8 cellular contexts compared by ENCODE assay signal in genomic region chr1:169795687-169796086, GRCh38. TPM values are rescaled to one million over a fixed set of nuclear protein-coding genes. Genes with fewer than 3 reads are reported as not detected.
DNase-seq lines count a peak whose midpoint lies in the region; ATAC-seq and TF ChIP-seq lines count a peak whose summit lies in the region.

No MANE protein-coding gene starts in this region.

- H3K4me1 ChIP-seq in right cardiac atrium (ENCODE audit: control insufficient read depth, insufficient read depth, low read length) (peaks cover 2% of the 10 kb centered on the region), liver (ENCODE audit: control insufficient read depth in 4 of 4, insufficient read depth in 4 of 4, low read length in 3 of 4) (peaks cover 8 to 22% (median 18%) of the 10 kb centered on the region in 4 donors)

- intact Hi-C loops in right cardiac atrium (cut with DNase I) (loop anchor here in 1 of 4 donors (10.0 kb wide), 1 partner anchor 91 kb away; no protein-coding TSS in a partner anchor), left cardiac atrium (cut with DNase I) (no loop called here)

- H3K36me3 ChIP-seq in liver (ENCODE audit: control insufficient read depth in 4 of 4, insufficient read depth in 3 of 4, low read depth in 1 of 4, low read length in 3 of 4) = no peaks in the 10 kb centered on the region

- TF ChIP-seq CTCF in liver (IDR thresholded peaks at IDR 0.05; ENCODE audit: low read depth, low read length, missing input control) (no peak), omental fat pad (IDR thresholded peaks at IDR 0.05) (no peak)

- TF ChIP-seq RAD21 in liver (IDR thresholded peaks at IDR 0.05) = no peak

- H3K9ac ChIP-seq in liver (ENCODE audit: low read depth in 1 of 2, low read length in 2 of 2) = peak overlapping the region in 1 of 2 donors; percentile 22

- H3K4me3 ChIP-seq in right cardiac atrium (ENCODE audit: low read length) (peak overlapping the region; percentile 97), liver (ENCODE audit: low read depth in 1 of 3, low read length in 3 of 3) (peak overlapping the region; percentile 68 to 95 (median 87))

- no peaks in the 10 kb centered on the region for H3K9me3 Mint-ChIP-seq in activated naive CD4-positive, alpha-beta T cell treated with anti-CD3 and anti-CD28 coated beads, Interleukin-2, amount 50 U/mL, for 72 hours

- H3K27ac ChIP-seq in right cardiac atrium (ENCODE audit: low read length) (no peak overlapping the region), liver (ENCODE audit: low read depth in 1 of 2, low read length in 2 of 2) (no peak overlapping the region)

- DNase-seq in right cardiac atrium = no peak
- DNase-seq in left cardiac atrium = no peak
- no peak for DNase-seq in activated naive CD4-positive, alpha-beta T cell treated with anti-CD3 and anti-CD28 coated beads, Interleukin-2, amount 50 U/mL, for 72 hours (ENCODE audit: low spot score in 2 of 2)
- no peak for DNase-seq in NCI-H345 treated with DMSO at 0.1 percent for 48 hours (lab: John Stamatoyannopoulos, UW; ENCODE audit: unreplicated experiment)
- no peak for DNase-seq in omental fat pad (ENCODE audit: low spot score)

- H3K27me3 ChIP-seq in right cardiac atrium (ENCODE audit: control insufficient read depth, insufficient read depth) (no peaks in the 10 kb centered on the region), liver (ENCODE audit: control insufficient read depth in 4 of 4, insufficient read depth in 4 of 4, low read length in 3 of 4) (no peaks in the 10 kb centered on the region)

- H3K9me3 ChIP-seq in right cardiac atrium (ENCODE audit: control insufficient read depth, low read length) (no peaks in the 10 kb centered on the region), liver (ENCODE audit: control insufficient read depth in 4 of 4, low read length in 3 of 4) (no peaks in the 10 kb centered on the region)

- peak overlapping the region; percentile 96 to 99 for H3K27ac Mint-ChIP-seq in activated naive CD4-positive, alpha-beta T cell treated with anti-CD3 and anti-CD28 coated beads, Interleukin-2, amount 50 U/mL, for 72 hours

- 23% methylated on average over 5 of the region's 5 CpGs for WGBS in right cardiac atrium
- WGBS in liver = 29% methylated on average over 5 of the region's 5 CpGs

- H3K36me3 Mint-ChIP-seq in activated naive CD4-positive, alpha-beta T cell treated with anti-CD3 and anti-CD28 coated beads, Interleukin-2, amount 50 U/mL, for 72 hours = peaks cover 46% of the 10 kb centered on the region in 2 donors

- no peak for ATAC-seq in right cardiac atrium
- ATAC-seq in left cardiac atrium = no peak
- no peak for ATAC-seq in activated naive CD4-positive, alpha-beta T cell treated with anti-CD3 and anti-CD28 coated beads, Interleukin-2, amount 50 U/mL, for 72 hours
- no peak for ATAC-seq in GM21423 (IDR thresholded peaks at IDR 0.05; ENCODE audit: unreplicated experiment)
- ATAC-seq in GM19452 (IDR thresholded peaks at IDR 0.05; ENCODE audit: unreplicated experiment) = no peak
- no peak for ATAC-seq in omental fat pad (ENCODE audit: low FRiP score)

TF ChIP-seq in liver, 16 proteins besides CTCF, POLR2A, EP300 and RAD21:
- TF ChIP-seq FOXA2 (IDR thresholded peaks at IDR 0.05) = no peak
- TF ChIP-seq REST (IDR thresholded peaks at IDR 0.05) = no peak
- TF ChIP-seq YY1 (IDR thresholded peaks at IDR 0.05) = no peak
- no peak for TF ChIP-seq SP1 (IDR thresholded peaks at IDR 0.05)
- no peak for TF ChIP-seq NR2F2 (IDR thresholded peaks at IDR 0.05)

RNA-seq across cellular contexts. Expression of gene METTL18, which starts 1.0 kb away (rescaled TPM):
- total RNA-seq in right cardiac atrium (1 to 10 TPM; 5.7 to 7.1 (median 6.4) TPM), left cardiac atrium (1 to 10 TPM; 5.1 to 6.3 TPM), liver (1 to 10 TPM; 2.9 to 3.5 TPM), omental fat pad (1 to 10 TPM; 1.9 to 7.1 (median 3.5) TPM)
- polyA plus RNA-seq in right cardiac atrium (6.0 TPM), liver (1 to 10 TPM; 2.1 to 5.0 TPM)
- total RNA-seq in activated naive CD4-positive, alpha-beta T cell treated with anti-CD3 and anti-CD28 coated beads, Interleukin-2, amount 50 U/mL, for 72 hours = 10 to 100 TPM in 1 of 2 donors, 1 to 10 TPM in 1; 8.8 to 14.4 TPM
